11 cellular contexts compared by ENCODE assay signal in the genomic region with DNA sequence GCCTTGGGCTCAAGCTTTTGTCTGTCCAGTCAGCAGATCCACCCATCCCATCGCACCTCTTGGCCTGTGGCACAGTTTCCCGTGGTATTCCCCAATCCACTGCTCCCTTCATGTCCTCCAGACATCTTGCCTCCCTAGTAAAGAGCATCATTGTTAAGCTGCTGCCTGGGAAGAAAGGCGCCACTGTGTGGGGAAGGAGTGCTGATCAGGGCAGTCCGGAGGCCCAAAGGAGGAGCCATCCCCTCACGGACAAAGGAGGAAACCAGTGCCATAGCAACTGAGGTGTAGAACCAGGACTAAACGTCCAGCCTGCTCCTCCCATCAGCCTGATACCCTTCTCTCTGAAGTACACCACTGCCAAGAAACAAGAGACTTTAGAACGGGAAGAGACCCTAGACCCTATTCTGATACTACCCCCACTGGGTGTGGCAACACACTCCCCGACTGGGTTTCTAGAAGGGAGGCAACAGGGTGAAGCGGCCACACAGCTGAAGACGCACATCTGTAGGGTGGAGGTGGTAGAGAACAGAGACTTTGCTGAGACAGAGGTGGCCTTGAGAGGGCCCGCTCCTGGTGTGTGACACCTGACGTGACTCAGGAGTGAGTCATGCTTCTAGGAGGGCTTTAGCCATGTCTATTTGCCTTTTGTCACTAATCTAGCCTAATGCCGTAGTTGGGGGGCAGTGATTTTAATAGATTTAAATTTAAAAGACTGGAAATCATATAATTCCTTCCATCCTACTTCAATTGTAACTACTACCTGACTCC.
DNase-seq lines count a peak whose midpoint lies in the region; ATAC-seq and TF ChIP-seq lines count a peak whose summit lies in the region.
"Had no signal": no experiment of that assay in that cellular context is flagged by ENCODE, and none has a peak within 500 bp of the region (broad histone marks: within the 10 kb centered on the region; RNA-seq: fewer than 3 reads in every experiment).

No MANE protein-coding gene starts in this region.

- 80% methylated on average over 12 of the region's 13 CpGs for WGBS in SK-N-SH (ENCODE audit: low lambda C conversion rate)
- no CpG with 5 or more reads among the region's 13 CpGs for WGBS in trophoblast cell (ENCODE audit: extremely low coverage, insufficient coverage, insufficient read length)

- in situ Hi-C loops in SK-MEL-5 (cut with HindIII; ENCODE audit: low pct_unique_long_range_greater_than_20kb, low sequenced_read_pairs) = no loop called here

- no peaks in the 10 kb centered on the region for H3F3A ChIP-seq in SK-N-SH (replicated peaks; ENCODE audit: insufficient read depth)

- H2AK5ac ChIP-seq in trophoblast cell (ENCODE audit: low read length) = no peak overlapping the region

- no peaks in the 10 kb centered on the region for H3K4me1 ChIP-seq in SK-N-SH (ENCODE audit: control insufficient read depth in 1 of 2, insufficient read depth in 2 of 2, low read depth in 1 of 2, low read length in 1 of 2)
- peaks cover 0 to 2% of the 10 kb centered on the region in 2 experiments for H3K4me1 ChIP-seq in trophoblast cell (ENCODE audit: control insufficient read depth in 1 of 2, insufficient read depth in 2 of 2, low read length in 2 of 2)

- H3K27ac ChIP-seq in SK-N-SH (ENCODE audit: low read depth in 2 of 2, low read length in 1 of 2) = no peak overlapping the region
- no peak overlapping the region for H3K27ac ChIP-seq in trophoblast cell (ENCODE audit: low read depth, low read length)

- H4K91ac ChIP-seq in trophoblast cell (ENCODE audit: low read depth, low read length) = no peak overlapping the region

- no peaks in the 10 kb centered on the region for H3K9me2 ChIP-seq in SK-N-SH

- H3K4me3 ChIP-seq in SK-N-SH (ENCODE audit: low read depth in 2 of 2, low read length in 1 of 2) = no peak overlapping the region
- no peak overlapping the region for H3K4me3 ChIP-seq in trophoblast cell (ENCODE audit: low read depth, low read length)
- H3K4me3 ChIP-seq: smooth muscle cell had no signal

- H3K9me3 ChIP-seq in SK-N-SH = no peaks in the 10 kb centered on the region
- peaks cover 4% of the 10 kb centered on the region for H3K9me3 ChIP-seq in trophoblast cell (ENCODE audit: insufficient read depth, low read depth, low read length)

- TF ChIP-seq RAD21 in SK-N-SH (IDR thresholded peaks at IDR 0.05; ENCODE audit: low read length) = 0 out of 2 replicates have a peak, but pooled peaks have one; percentile 2

- H3K79me2 ChIP-seq in SK-N-SH (ENCODE audit: insufficient read depth) (no peaks in the 10 kb centered on the region), trophoblast cell (ENCODE audit: control insufficient read depth, insufficient read depth, low read length, poor library complexity) (no peaks in the 10 kb centered on the region)

- no peak overlapping the region for H2AFZ ChIP-seq in SK-N-SH (ENCODE audit: low read depth)
- H2AFZ ChIP-seq in trophoblast cell (ENCODE audit: insufficient read depth, low read length, poor library complexity) = no peak overlapping the region

- no peak overlapping the region for H3K18ac ChIP-seq in trophoblast cell (ENCODE audit: low read length)

- H3K36me3 ChIP-seq in SK-N-SH (replicated peaks in 1 of 2; ENCODE audit: control insufficient read depth in 1 of 2, insufficient read depth in 2 of 2, low read length in 1 of 2) (no peaks in the 10 kb centered on the region), trophoblast cell (ENCODE audit: control insufficient read depth in 1 of 2, insufficient read depth in 2 of 2, low read length in 2 of 2) (peaks cover 0 to 2% of the 10 kb centered on the region in 2 experiments)

- no peak for TF ChIP-seq EP300 in SK-N-SH (IDR thresholded peaks at IDR 0.05; ENCODE audit: borderline replicate concordance in 1 of 2, low read depth in 1 of 2, low read length in 1 of 2)

- no peak overlapping the region for H2BK12ac ChIP-seq in trophoblast cell (ENCODE audit: low read length)

- no peak overlapping the region for H2BK120ac ChIP-seq in trophoblast cell (ENCODE audit: insufficient read depth, low read length, poor library complexity)

- POLR2A ChIA-PET in SK-N-SH (lab: Yijun Ruan, JAX) = no interaction called here

- CTCF ChIA-PET in SK-N-SH (lab: Yijun Ruan, JAX) = no interaction called here

- H4K12ac ChIP-seq in trophoblast cell (ENCODE audit: low read depth, low read length) = no peak overlapping the region

- no peak; the same call in 2 of the 3 replicates for ATAC-seq in SK-N-SH treated with all-trans-retinoic acid at 6 μM for 48 hours
- ATAC-seq in HG03135 (IDR thresholded peaks at IDR 0.05; ENCODE audit: unreplicated experiment) = no peak

- no peaks in the 10 kb centered on the region for H3K79me1 ChIP-seq in trophoblast cell (ENCODE audit: low read length)

- no peak overlapping the region for H4K8ac ChIP-seq in trophoblast cell (ENCODE audit: low read depth, low read length)

- H3K14ac ChIP-seq in trophoblast cell (ENCODE audit: low read length) = no peak overlapping the region

- no peak for TF ChIP-seq CTCF in SK-N-SH (IDR thresholded peaks at IDR 0.05)

- H3K4me2 ChIP-seq in SK-N-SH = no peak overlapping the region
- H3K4me2 ChIP-seq in trophoblast cell (ENCODE audit: low read length) = no peak overlapping the region
- H3K4me2 ChIP-seq: smooth muscle cell had no signal

- H3K27me3 ChIP-seq in SK-N-SH (ENCODE audit: insufficient read depth) (no peaks in the 10 kb centered on the region), trophoblast cell (ENCODE audit: insufficient read depth, low read length) (no peaks in the 10 kb centered on the region)

- no peak overlapping the region for H3K4ac ChIP-seq in trophoblast cell (ENCODE audit: low read depth, low read length)

- no peak overlapping the region for H3K23ac ChIP-seq in trophoblast cell (ENCODE audit: low read length)

- DNase-seq in SK-N-SH = no peak
- peak; percentile 95 for DNase-seq in SK-MEL-5 (ENCODE audit: low read depth, low spot score)
- peak; percentile 92 for DNase-seq in foreskin melanocyte
- DNase-seq in trophoblast cell = peak; percentile 11 to 41
- DNase-seq in NCI-H1105 (lab: John Stamatoyannopoulos, UW) = no peak
- DNase-seq in OCI-M2 (lab: John Stamatoyannopoulos, UW; ENCODE audit: unreplicated experiment) = no peak
- DNase-seq: NCI-H510A, SHP77 had no signal

- H3K9ac ChIP-seq in SK-N-SH = no peak overlapping the region
- no peak overlapping the region for H3K9ac ChIP-seq in trophoblast cell (ENCODE audit: low read length)

- H2BK5ac ChIP-seq in trophoblast cell (ENCODE audit: low read depth, low read length, poor library complexity) = no peak overlapping the region

- no peaks in the 10 kb centered on the region for H4K20me1 ChIP-seq in SK-N-SH (ENCODE audit: insufficient read depth)

TF ChIP-seq in SK-N-SH, 30 proteins besides CTCF, POLR2A, EP300 and RAD21 (continues in another document):
- TF ChIP-seq RXRA (IDR thresholded peaks at IDR 0.05; ENCODE audit: borderline replicate concordance, low read depth) = no peak
- no peak for TF ChIP-seq FOXJ3 (CRISPR knock-in tag; IDR thresholded peaks at IDR 0.05)
- no peak for TF ChIP-seq GABPA (IDR thresholded peaks at IDR 0.05; ENCODE audit: low read depth)
- TF ChIP-seq USF2 (IDR thresholded peaks at IDR 0.05; ENCODE audit: borderline replicate concordance, low read depth, low read length) = no peak
- TF ChIP-seq JUND (IDR thresholded peaks at IDR 0.05) = no peak
- no peak for TF ChIP-seq RFX5 (IDR thresholded peaks at IDR 0.05; ENCODE audit: low read length)
- no peak for TF ChIP-seq FOXM1 (IDR thresholded peaks at IDR 0.05; ENCODE audit: low read depth)
- TF ChIP-seq TAF1 (IDR thresholded peaks at IDR 0.05; ENCODE audit: borderline replicate concordance, low read depth, low read length) = no peak

TF ChIP-seq in SK-N-SH treated with all-trans-retinoic acid at 6 μM for 48 hours, 23 proteins besides CTCF, POLR2A, EP300 and RAD21 (continues in another document):
- TF ChIP-seq CREB5 (CRISPR knock-in tag; IDR thresholded peaks at IDR 0.05; ENCODE audit: low read depth) (no peak), TCF4 (CRISPR knock-in tag; IDR thresholded peaks at IDR 0.05; ENCODE audit: borderline replicate concordance) (no peak), ARNTL (CRISPR knock-in tag; IDR thresholded peaks at IDR 0.05; ENCODE audit: borderline replicate concordance, low read depth) (no peak), ZNF565 (CRISPR knock-in tag; conservative IDR thresholded peaks at IDR 0.05; ENCODE audit: low read depth) (no peak), ZFP30 (CRISPR knock-in tag; IDR thresholded peaks at IDR 0.05) (no peak), RARB (CRISPR knock-in tag; IDR thresholded peaks at IDR 0.05) (no peak), GLIS3 (CRISPR knock-in tag; IDR thresholded peaks at IDR 0.05) (no peak), ZNF8 (CRISPR knock-in tag; IDR thresholded peaks at IDR 0.05) (no peak), ZC3H10 (CRISPR knock-in tag; IDR thresholded peaks at IDR 0.05) (no peak), ZFP3 (CRISPR knock-in tag; IDR thresholded peaks at IDR 0.05) (no peak)

Comparison
In these comparisons a context has a peak if more than half of its experiments do, and no peak if none do; other contexts are left out.
1. DNase-seq: peak in SK-MEL-5 (single experiment), foreskin melanocyte (single experiment) and trophoblast cell (2 of 2); none in SK-N-SH (single experiment), NCI-H1105 (single experiment) and OCI-M2 (single experiment).